Comparison of ENCODE assay signal across 2 cellular contexts in the genomic region with DNA sequence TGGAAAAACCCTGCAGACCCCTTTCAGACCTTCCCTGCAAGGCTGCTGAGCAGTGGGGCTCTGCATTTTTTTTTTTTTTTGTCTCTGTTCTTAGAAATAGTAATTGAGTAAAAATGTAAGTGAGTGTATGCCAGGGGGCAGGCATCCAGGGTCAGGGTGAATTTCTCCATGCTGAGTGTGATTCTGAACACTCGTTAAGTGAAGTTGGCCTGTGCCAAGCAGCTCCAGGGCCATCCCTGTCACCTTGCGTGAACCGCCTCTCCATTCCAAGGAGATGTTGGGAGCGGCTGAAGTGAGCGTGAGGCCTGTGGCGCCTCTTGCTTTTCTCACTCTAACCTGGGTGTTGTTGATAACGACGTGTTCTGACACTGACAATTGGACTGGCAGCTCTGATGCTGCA.
TF ChIP-seq lines count a peak whose summit lies in the region.

No MANE protein-coding gene starts in this region.

TF ChIP-seq in GM23338, 12 proteins besides CTCF, POLR2A, EP300 and RAD21 (continues in another document):
- TF ChIP-seq, protein P1, sequence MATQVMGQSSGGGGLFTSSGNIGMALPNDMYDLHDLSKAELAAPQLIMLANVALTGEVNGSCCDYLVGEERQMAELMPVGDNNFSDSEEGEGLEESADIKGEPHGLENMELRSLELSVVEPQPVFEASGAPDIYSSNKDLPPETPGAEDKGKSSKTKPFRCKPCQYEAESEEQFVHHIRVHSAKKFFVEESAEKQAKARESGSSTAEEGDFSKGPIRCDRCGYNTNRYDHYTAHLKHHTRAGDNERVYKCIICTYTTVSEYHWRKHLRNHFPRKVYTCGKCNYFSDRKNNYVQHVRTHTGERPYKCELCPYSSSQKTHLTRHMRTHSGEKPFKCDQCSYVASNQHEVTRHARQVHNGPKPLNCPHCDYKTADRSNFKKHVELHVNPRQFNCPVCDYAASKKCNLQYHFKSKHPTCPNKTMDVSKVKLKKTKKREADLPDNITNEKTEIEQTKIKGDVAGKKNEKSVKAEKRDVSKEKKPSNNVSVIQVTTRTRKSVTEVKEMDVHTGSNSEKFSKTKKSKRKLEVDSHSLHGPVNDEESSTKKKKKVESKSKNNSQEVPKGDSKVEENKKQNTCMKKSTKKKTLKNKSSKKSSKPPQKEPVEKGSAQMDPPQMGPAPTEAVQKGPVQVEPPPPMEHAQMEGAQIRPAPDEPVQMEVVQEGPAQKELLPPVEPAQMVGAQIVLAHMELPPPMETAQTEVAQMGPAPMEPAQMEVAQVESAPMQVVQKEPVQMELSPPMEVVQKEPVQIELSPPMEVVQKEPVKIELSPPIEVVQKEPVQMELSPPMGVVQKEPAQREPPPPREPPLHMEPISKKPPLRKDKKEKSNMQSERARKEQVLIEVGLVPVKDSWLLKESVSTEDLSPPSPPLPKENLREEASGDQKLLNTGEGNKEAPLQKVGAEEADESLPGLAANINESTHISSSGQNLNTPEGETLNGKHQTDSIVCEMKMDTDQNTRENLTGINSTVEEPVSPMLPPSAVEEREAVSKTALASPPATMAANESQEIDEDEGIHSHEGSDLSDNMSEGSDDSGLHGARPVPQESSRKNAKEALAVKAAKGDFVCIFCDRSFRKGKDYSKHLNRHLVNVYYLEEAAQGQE (IDR thresholded peaks at IDR 0.05; ENCODE audit: unreplicated experiment): no peak
- TF ChIP-seq EZH2phosphoT487 (IDR thresholded peaks at IDR 0.05; ENCODE audit: unreplicated experiment): no peak
- TF ChIP-seq CREB1 (CRISPR knock-in tag; IDR thresholded peaks at IDR 0.05; ENCODE audit: low read depth): no peak
- no peak for TF ChIP-seq NANOG (IDR thresholded peaks at IDR 0.05; ENCODE audit: borderline replicate concordance)
- TF ChIP-seq, protein P2, sequence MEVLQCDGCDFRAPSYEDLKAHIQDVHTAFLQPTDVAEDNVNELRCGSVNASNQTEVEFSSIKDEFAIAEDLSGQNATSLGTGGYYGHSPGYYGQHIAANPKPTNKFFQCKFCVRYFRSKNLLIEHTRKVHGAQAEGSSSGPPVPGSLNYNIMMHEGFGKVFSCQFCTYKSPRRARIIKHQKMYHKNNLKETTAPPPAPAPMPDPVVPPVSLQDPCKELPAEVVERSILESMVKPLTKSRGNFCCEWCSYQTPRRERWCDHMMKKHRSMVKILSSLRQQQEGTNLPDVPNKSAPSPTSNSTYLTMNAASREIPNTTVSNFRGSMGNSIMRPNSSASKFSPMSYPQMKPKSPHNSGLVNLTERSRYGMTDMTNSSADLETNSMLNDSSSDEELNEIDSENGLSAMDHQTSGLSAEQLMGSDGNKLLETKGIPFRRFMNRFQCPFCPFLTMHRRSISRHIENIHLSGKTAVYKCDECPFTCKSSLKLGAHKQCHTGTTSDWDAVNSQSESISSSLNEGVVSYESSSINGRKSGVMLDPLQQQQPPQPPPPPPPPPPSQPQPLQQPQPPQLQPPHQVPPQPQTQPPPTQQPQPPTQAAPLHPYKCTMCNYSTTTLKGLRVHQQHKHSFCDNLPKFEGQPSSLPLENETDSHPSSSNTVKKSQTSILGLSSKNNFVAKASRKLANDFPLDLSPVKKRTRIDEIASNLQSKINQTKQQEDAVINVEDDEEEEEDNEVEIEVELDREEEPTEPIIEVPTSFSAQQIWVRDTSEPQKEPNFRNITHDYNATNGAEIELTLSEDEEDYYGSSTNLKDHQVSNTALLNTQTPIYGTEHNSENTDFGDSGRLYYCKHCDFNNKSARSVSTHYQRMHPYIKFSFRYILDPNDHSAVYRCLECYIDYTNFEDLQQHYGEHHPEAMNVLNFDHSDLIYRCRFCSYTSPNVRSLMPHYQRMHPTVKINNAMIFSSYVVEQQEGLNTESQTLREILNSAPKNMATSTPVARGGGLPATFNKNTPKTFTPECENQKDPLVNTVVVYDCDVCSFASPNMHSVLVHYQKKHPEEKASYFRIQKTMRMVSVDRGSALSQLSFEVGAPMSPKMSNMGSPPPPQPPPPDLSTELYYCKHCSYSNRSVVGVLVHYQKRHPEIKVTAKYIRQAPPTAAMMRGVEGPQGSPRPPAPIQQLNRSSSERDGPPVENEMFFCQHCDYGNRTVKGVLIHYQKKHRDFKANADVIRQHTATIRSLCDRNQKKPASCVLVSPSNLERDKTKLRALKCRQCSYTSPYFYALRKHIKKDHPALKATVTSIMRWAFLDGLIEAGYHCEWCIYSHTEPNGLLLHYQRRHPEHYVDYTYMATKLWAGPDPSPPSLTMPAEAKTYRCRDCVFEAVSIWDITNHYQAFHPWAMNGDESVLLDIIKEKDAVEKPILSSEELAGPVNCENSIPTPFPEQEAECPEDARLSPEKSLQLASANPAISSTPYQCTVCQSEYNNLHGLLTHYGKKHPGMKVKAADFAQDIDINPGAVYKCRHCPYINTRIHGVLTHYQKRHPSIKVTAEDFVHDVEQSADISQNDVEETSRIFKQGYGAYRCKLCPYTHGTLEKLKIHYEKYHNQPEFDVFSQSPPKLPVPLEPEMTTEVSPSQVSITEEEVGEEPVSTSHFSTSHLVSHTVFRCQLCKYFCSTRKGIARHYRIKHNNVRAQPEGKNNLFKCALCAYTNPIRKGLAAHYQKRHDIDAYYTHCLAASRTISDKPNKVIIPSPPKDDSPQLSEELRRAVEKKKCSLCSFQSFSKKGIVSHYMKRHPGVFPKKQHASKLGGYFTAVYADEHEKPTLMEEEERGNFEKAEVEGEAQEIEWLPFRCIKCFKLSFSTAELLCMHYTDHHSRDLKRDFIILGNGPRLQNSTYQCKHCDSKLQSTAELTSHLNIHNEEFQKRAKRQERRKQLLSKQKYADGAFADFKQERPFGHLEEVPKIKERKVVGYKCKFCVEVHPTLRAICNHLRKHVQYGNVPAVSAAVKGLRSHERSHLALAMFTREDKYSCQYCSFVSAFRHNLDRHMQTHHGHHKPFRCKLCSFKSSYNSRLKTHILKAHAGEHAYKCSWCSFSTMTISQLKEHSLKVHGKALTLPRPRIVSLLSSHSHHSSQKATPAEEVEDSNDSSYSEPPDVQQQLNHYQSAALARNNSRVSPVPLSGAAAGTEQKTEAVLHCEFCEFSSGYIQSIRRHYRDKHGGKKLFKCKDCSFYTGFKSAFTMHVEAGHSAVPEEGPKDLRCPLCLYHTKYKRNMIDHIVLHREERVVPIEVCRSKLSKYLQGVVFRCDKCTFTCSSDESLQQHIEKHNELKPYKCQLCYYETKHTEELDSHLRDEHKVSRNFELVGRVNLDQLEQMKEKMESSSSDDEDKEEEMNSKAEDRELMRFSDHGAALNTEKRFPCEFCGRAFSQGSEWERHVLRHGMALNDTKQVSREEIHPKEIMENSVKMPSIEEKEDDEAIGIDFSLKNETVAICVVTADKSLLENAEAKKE (CRISPR knock-in tag; IDR thresholded peaks at IDR 0.05): no peak
- TF ChIP-seq, protein P3, sequence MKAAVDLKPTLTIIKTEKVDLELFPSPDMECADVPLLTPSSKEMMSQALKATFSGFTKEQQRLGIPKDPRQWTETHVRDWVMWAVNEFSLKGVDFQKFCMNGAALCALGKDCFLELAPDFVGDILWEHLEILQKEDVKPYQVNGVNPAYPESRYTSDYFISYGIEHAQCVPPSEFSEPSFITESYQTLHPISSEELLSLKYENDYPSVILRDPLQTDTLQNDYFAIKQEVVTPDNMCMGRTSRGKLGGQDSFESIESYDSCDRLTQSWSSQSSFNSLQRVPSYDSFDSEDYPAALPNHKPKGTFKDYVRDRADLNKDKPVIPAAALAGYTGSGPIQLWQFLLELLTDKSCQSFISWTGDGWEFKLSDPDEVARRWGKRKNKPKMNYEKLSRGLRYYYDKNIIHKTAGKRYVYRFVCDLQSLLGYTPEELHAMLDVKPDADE (IDR thresholded peaks at IDR 0.05): no peak
- no peak for TF ChIP-seq ZNF331 (CRISPR knock-in tag; IDR thresholded peaks at IDR 0.05; ENCODE audit: low read depth)
- TF ChIP-seq POLR2AphosphoS5 (IDR thresholded peaks at IDR 0.05; ENCODE audit: low read depth): no peak
- TF ChIP-seq STAT1 (IDR thresholded peaks at IDR 0.05; ENCODE audit: unreplicated experiment): no peak
- no peak for TF ChIP-seq EZH2 (IDR thresholded peaks at IDR 0.05; ENCODE audit: low read depth, unreplicated experiment)

TF ChIP-seq in WTC11, 78 proteins besides CTCF, POLR2A, EP300 and RAD21 (continued from another document and continues in another):
- TF ChIP-seq, protein P4, sequence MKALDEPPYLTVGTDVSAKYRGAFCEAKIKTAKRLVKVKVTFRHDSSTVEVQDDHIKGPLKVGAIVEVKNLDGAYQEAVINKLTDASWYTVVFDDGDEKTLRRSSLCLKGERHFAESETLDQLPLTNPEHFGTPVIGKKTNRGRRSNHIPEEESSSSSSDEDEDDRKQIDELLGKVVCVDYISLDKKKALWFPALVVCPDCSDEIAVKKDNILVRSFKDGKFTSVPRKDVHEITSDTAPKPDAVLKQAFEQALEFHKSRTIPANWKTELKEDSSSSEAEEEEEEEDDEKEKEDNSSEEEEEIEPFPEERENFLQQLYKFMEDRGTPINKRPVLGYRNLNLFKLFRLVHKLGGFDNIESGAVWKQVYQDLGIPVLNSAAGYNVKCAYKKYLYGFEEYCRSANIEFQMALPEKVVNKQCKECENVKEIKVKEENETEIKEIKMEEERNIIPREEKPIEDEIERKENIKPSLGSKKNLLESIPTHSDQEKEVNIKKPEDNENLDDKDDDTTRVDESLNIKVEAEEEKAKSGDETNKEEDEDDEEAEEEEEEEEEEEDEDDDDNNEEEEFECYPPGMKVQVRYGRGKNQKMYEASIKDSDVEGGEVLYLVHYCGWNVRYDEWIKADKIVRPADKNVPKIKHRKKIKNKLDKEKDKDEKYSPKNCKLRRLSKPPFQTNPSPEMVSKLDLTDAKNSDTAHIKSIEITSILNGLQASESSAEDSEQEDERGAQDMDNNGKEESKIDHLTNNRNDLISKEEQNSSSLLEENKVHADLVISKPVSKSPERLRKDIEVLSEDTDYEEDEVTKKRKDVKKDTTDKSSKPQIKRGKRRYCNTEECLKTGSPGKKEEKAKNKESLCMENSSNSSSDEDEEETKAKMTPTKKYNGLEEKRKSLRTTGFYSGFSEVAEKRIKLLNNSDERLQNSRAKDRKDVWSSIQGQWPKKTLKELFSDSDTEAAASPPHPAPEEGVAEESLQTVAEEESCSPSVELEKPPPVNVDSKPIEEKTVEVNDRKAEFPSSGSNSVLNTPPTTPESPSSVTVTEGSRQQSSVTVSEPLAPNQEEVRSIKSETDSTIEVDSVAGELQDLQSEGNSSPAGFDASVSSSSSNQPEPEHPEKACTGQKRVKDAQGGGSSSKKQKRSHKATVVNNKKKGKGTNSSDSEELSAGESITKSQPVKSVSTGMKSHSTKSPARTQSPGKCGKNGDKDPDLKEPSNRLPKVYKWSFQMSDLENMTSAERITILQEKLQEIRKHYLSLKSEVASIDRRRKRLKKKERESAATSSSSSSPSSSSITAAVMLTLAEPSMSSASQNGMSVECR (CRISPR knock-in tag; IDR thresholded peaks at IDR 0.05; ENCODE audit: borderline replicate concordance): no peak
- TF ChIP-seq MYBL2 (CRISPR knock-in tag; IDR thresholded peaks at IDR 0.05): no peak
- no peak for TF ChIP-seq ZNF263 (CRISPR knock-in tag; IDR thresholded peaks at IDR 0.05; ENCODE audit: low read depth)
- TF ChIP-seq NFATC4 (CRISPR knock-in tag; IDR thresholded peaks at IDR 0.05): no peak
- no peak for TF ChIP-seq SMAD3 (CRISPR knock-in tag; IDR thresholded peaks at IDR 0.05; ENCODE audit: borderline replicate concordance)
- no peak for TF ChIP-seq RORB (CRISPR knock-in tag; IDR thresholded peaks at IDR 0.05)
- no peak for TF ChIP-seq ESRRA (CRISPR knock-in tag; IDR thresholded peaks at IDR 0.05; ENCODE audit: borderline replicate concordance)
- TF ChIP-seq, protein P5, sequence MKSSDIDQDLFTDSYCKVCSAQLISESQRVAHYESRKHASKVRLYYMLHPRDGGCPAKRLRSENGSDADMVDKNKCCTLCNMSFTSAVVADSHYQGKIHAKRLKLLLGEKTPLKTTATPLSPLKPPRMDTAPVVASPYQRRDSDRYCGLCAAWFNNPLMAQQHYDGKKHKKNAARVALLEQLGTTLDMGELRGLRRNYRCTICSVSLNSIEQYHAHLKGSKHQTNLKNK (CRISPR knock-in tag; IDR thresholded peaks at IDR 0.05): no peak
- TF ChIP-seq, protein P6, sequence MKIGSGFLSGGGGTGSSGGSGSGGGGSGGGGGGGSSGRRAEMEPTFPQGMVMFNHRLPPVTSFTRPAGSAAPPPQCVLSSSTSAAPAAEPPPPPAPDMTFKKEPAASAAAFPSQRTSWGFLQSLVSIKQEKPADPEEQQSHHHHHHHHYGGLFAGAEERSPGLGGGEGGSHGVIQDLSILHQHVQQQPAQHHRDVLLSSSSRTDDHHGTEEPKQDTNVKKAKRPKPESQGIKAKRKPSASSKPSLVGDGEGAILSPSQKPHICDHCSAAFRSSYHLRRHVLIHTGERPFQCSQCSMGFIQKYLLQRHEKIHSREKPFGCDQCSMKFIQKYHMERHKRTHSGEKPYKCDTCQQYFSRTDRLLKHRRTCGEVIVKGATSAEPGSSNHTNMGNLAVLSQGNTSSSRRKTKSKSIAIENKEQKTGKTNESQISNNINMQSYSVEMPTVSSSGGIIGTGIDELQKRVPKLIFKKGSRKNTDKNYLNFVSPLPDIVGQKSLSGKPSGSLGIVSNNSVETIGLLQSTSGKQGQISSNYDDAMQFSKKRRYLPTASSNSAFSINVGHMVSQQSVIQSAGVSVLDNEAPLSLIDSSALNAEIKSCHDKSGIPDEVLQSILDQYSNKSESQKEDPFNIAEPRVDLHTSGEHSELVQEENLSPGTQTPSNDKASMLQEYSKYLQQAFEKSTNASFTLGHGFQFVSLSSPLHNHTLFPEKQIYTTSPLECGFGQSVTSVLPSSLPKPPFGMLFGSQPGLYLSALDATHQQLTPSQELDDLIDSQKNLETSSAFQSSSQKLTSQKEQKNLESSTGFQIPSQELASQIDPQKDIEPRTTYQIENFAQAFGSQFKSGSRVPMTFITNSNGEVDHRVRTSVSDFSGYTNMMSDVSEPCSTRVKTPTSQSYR (CRISPR knock-in tag; IDR thresholded peaks at IDR 0.05): no peak
- TF ChIP-seq, protein P7, sequence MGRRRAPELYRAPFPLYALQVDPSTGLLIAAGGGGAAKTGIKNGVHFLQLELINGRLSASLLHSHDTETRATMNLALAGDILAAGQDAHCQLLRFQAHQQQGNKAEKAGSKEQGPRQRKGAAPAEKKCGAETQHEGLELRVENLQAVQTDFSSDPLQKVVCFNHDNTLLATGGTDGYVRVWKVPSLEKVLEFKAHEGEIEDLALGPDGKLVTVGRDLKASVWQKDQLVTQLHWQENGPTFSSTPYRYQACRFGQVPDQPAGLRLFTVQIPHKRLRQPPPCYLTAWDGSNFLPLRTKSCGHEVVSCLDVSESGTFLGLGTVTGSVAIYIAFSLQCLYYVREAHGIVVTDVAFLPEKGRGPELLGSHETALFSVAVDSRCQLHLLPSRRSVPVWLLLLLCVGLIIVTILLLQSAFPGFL (CRISPR knock-in tag; IDR thresholded peaks at IDR 0.05; ENCODE audit: borderline replicate concordance): no peak
- TF ChIP-seq, protein P8, sequence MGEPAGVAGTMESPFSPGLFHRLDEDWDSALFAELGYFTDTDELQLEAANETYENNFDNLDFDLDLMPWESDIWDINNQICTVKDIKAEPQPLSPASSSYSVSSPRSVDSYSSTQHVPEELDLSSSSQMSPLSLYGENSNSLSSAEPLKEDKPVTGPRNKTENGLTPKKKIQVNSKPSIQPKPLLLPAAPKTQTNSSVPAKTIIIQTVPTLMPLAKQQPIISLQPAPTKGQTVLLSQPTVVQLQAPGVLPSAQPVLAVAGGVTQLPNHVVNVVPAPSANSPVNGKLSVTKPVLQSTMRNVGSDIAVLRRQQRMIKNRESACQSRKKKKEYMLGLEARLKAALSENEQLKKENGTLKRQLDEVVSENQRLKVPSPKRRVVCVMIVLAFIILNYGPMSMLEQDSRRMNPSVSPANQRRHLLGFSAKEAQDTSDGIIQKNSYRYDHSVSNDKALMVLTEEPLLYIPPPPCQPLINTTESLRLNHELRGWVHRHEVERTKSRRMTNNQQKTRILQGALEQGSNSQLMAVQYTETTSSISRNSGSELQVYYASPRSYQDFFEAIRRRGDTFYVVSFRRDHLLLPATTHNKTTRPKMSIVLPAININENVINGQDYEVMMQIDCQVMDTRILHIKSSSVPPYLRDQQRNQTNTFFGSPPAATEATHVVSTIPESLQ (CRISPR knock-in tag; IDR thresholded peaks at IDR 0.05): no peak
- no peak for TF ChIP-seq ZNF396 (CRISPR knock-in tag; IDR thresholded peaks at IDR 0.05; ENCODE audit: borderline replicate concordance)
